Comparison of ENCODE assay signal across 12 cellular contexts in the genomic region with DNA sequence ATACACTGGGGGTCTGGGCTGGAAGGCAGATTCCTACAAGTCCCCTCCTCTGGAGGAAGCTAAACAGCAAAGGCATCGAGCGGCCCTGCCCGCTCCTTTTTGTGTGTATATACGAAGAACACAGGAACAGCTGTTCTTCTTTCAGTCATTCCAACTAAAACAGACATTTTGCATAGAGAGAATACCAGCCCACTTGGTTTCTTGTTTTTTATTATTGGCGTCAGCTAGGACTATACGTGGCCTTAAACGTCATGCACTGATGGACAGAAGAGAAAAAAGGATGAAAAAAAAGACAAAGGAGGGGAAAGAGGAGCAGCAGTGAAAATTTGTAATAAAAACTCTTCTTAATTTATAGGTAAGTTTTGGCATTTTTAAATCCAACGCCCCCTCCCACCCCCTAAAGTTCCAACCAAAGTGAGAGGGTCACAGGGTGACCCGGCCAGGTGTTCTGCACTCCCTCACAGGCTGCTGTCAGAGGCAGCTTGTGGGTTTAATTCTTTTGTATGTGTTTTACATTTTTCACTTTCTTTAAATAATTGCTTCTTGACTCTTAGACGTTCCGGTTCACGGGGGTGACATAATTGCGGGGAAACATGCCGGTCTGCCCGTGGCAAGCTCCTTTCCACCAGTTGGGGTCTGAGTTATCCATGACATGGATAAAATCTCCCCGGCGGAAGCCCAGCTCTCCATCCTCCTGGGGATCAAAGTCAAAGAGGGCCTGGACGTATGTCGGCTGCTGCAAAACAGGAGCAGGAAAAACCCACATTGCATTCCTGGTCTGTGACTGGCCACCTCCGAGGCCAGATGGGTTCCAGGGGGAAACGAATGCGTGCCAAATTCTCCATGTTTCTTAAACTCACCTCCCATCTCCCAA. TPM values are rescaled to one million over a fixed set of nuclear protein-coding genes. Genes with fewer than 3 reads are reported as not detected.
DNase-seq lines count a peak whose midpoint lies in the region; ATAC-seq and TF ChIP-seq lines count a peak whose summit lies in the region.
"Had no signal": no experiment of that assay in that cellular context is flagged by ENCODE, and none has a peak within 500 bp of the region (broad histone marks: within the 10 kb centered on the region; RNA-seq: fewer than 3 reads in every experiment).

No MANE protein-coding gene starts in this region.

- POLR2A ChIA-PET in naive thymus-derived CD4-positive, alpha-beta T cell (lab: Charles Lee): interaction anchor here (0.6 kb wide), 1 partner anchor 94 kb away, joined by 4 read pairs; no protein-coding TSS in a partner anchor

- intact Hi-C loops in naive thymus-derived CD4-positive, alpha-beta T cell (cut with micrococcal nuclease): no loop called here

- peaks cover 3 to 8% of the 10 kb centered on the region in 2 donors for H3K4me1 ChIP-seq in mucosa of rectum (ENCODE audit: control insufficient read depth in 2 of 2, insufficient read depth in 2 of 2, low read length in 2 of 2)
- H3K4me1 ChIP-seq in naive thymus-derived CD4-positive, alpha-beta T cell (ENCODE audit: control insufficient read depth in 2 of 2, insufficient read depth in 2 of 2, low read length in 2 of 2): peaks cover 4% of the 10 kb centered on the region in 2 donors

- CTCF ChIA-PET in naive thymus-derived CD4-positive, alpha-beta T cell (lab: Charles Lee): interaction anchor here (0.6 to 1.9 kb wide), 5 partner anchors 10 to 102 kb away, joined by 3 to 7 read pairs (median 4); no protein-coding TSS in a partner anchor

- peaks cover 2% of the 10 kb centered on the region for H3K36me3 Mint-ChIP-seq in IgD-negative memory B cell
- H3K36me3 Mint-ChIP-seq in naive thymus-derived CD4-positive, alpha-beta T cell: peaks cover 0 to 26% (median 10%) of the 10 kb centered on the region in 5 donors
- H3K36me3 Mint-ChIP-seq in activated naive CD4-positive, alpha-beta T cell treated with anti-CD3 and anti-CD28 coated beads, Interleukin-2, amount 50 U/mL, for 72 hours: no peaks in the 10 kb centered on the region

- H3K9me3 Mint-ChIP-seq in IgD-negative memory B cell: no peaks in the 10 kb centered on the region
- H3K9me3 Mint-ChIP-seq in naive thymus-derived CD4-positive, alpha-beta T cell: no peaks in the 10 kb centered on the region
- H3K9me3 Mint-ChIP-seq in activated naive CD4-positive, alpha-beta T cell treated with anti-CD3 and anti-CD28 coated beads, Interleukin-2, amount 50 U/mL, for 72 hours: no peaks in the 10 kb centered on the region
- H3K9me3 Mint-ChIP-seq: brain, type B pancreatic cell had no signal

- H3K4me1 Mint-ChIP-seq in IgD-negative memory B cell: peaks cover 38 to 46% (median 39%) of the 10 kb centered on the region in 3 donors
- peaks cover 0 to 20% (median 8%) of the 10 kb centered on the region in 7 donors for H3K4me1 Mint-ChIP-seq in naive thymus-derived CD4-positive, alpha-beta T cell

- ATAC-seq in GM21529 (IDR thresholded peaks at IDR 0.05; ENCODE audit: unreplicated experiment): peak; percentile 49
- ATAC-seq in naive thymus-derived CD4-positive, alpha-beta T cell: no peak
- no peak for ATAC-seq in HG03565 (IDR thresholded peaks at IDR 0.05; ENCODE audit: unreplicated experiment)
- no peak for ATAC-seq in activated naive CD4-positive, alpha-beta T cell treated with anti-CD3 and anti-CD28 coated beads, Interleukin-2, amount 50 U/mL, for 72 hours
- ATAC-seq in GM21528 (IDR thresholded peaks at IDR 0.05; ENCODE audit: low FRiP score, unreplicated experiment): no peak

- peak; percentile 74 for DNase-seq in GM13977 (ENCODE audit: low spot score)
- no peak for DNase-seq in naive thymus-derived CD4-positive, alpha-beta T cell
- DNase-seq in activated naive CD4-positive, alpha-beta T cell treated with anti-CD3 and anti-CD28 coated beads, Interleukin-2, amount 50 U/mL, for 72 hours (ENCODE audit: low spot score in 2 of 2): no peak
- DNase-seq: NCI-H1092 treated with DMSO at 0.1 percent for 48 hours had no signal

- no peak overlapping the region for H3K9ac ChIP-seq in mucosa of rectum (ENCODE audit: low read depth in 1 of 2, low read length in 2 of 2)

- no peaks in the 10 kb centered on the region for H3K9me3 ChIP-seq in mucosa of rectum (ENCODE audit: control insufficient read depth in 2 of 2, low read length in 2 of 2)
- H3K9me3 ChIP-seq in naive thymus-derived CD4-positive, alpha-beta T cell (ENCODE audit: control insufficient read depth in 2 of 3, low read length in 3 of 3): no peaks in the 10 kb centered on the region

- no peaks in the 10 kb centered on the region for H3K27me3 Mint-ChIP-seq in IgD-negative memory B cell
- no peaks in the 10 kb centered on the region for H3K27me3 Mint-ChIP-seq in naive thymus-derived CD4-positive, alpha-beta T cell
- H3K27me3 Mint-ChIP-seq: brain, type B pancreatic cell had no signal

- peak overlapping the region; percentile 89 to 95 (median 92) for H3K27ac Mint-ChIP-seq in IgD-negative memory B cell
- peak overlapping the region in 3 of 9 donors; percentile 13 to 51 (median 48) for H3K27ac Mint-ChIP-seq in naive thymus-derived CD4-positive, alpha-beta T cell
- H3K27ac Mint-ChIP-seq in activated naive CD4-positive, alpha-beta T cell treated with anti-CD3 and anti-CD28 coated beads, Interleukin-2, amount 50 U/mL, for 72 hours: peak overlapping the region in 1 of 2 donors; percentile 65
- H3K27ac Mint-ChIP-seq: type B pancreatic cell had no signal

- H3K4me3 ChIP-seq in mucosa of rectum (ENCODE audit: low read length in 2 of 2): no peak overlapping the region
- H3K4me3 ChIP-seq in naive thymus-derived CD4-positive, alpha-beta T cell (ENCODE audit: low read length): no peak overlapping the region
- H3K4me3 ChIP-seq: skin epidermis had no signal

- H3K4me3 Mint-ChIP-seq in IgD-negative memory B cell: peak overlapping the region; percentile 53 to 91 (median 60)
- H3K4me3 Mint-ChIP-seq in naive thymus-derived CD4-positive, alpha-beta T cell: no peak overlapping the region
- H3K4me3 Mint-ChIP-seq: brain, type B pancreatic cell had no signal

- no peaks in the 10 kb centered on the region for H3K27me3 ChIP-seq in mucosa of rectum (ENCODE audit: control insufficient read depth in 2 of 2, insufficient read depth in 2 of 2, low read length in 2 of 2)
- H3K27me3 ChIP-seq in naive thymus-derived CD4-positive, alpha-beta T cell (ENCODE audit: control insufficient read depth in 2 of 2, insufficient read depth in 2 of 2, low read length in 2 of 2): no peaks in the 10 kb centered on the region

- TF ChIP-seq CTCF in GM13977 (IDR thresholded peaks at IDR 0.05; ENCODE audit: extremely low read depth, insufficient read depth, missing control alignments): no peak

- in situ Hi-C loops in GM13977 (cut with MboI; ENCODE audit: low pct_unique_long_range_greater_than_20kb, low sequenced_read_pairs, unreplicated experiment): no loop called here

- peak overlapping the region; percentile 49 to 72 for H3K27ac ChIP-seq in mucosa of rectum (ENCODE audit: low read depth in 2 of 2, low read length in 2 of 2)
- H3K27ac ChIP-seq in naive thymus-derived CD4-positive, alpha-beta T cell (ENCODE audit: low read depth, low read length): no peak overlapping the region

- H3K36me3 ChIP-seq in mucosa of rectum (ENCODE audit: control insufficient read depth in 2 of 2, insufficient read depth in 2 of 2, low read length in 2 of 2): peaks cover 28 to 41% of the 10 kb centered on the region in 2 donors
- H3K36me3 ChIP-seq in naive thymus-derived CD4-positive, alpha-beta T cell (ENCODE audit: control insufficient read depth in 2 of 3, insufficient read depth in 3 of 3, low read length in 3 of 3): peaks cover 11 to 61% (median 11%) of the 10 kb centered on the region in 3 experiments

RNA-seq across cellular contexts. Expression of gene SLC25A19, which starts 30.8 kb away (rescaled TPM):
- 22.0 TPM for polyA plus RNA-seq in IgD-negative memory B cell
- 10 to 100 TPM; 15.6 to 42.5 (median 21.1) TPM for total RNA-seq in naive thymus-derived CD4-positive, alpha-beta T cell
- 10 to 100 TPM; 13.0 to 15.5 TPM for polyA plus RNA-seq in naive thymus-derived CD4-positive, alpha-beta T cell
- 100 to 1,000 TPM in 1 of 2 donors, 10 to 100 TPM in 1; 74.4 to 110 TPM for total RNA-seq in activated naive CD4-positive, alpha-beta T cell treated with anti-CD3 and anti-CD28 coated beads, Interleukin-2, amount 50 U/mL, for 72 hours

RNA-seq across cellular contexts. Expression of gene MIF4GD, which starts 49.0 kb away (rescaled TPM):
- polyA plus RNA-seq in IgD-negative memory B cell: 103 TPM
- 10 to 100 TPM; 26.9 to 39.4 (median 36.0) TPM for total RNA-seq in naive thymus-derived CD4-positive, alpha-beta T cell
- polyA plus RNA-seq in naive thymus-derived CD4-positive, alpha-beta T cell: 10 to 100 TPM; 84.3 to 90.0 TPM
- total RNA-seq in activated naive CD4-positive, alpha-beta T cell treated with anti-CD3 and anti-CD28 coated beads, Interleukin-2, amount 50 U/mL, for 72 hours: 10 to 100 TPM; 33.4 to 37.8 TPM

RNA-seq across cellular contexts. Expression of gene MRPS7, which starts 58.4 kb away (rescaled TPM):
- polyA plus RNA-seq in IgD-negative memory B cell: 101 TPM
- total RNA-seq in naive thymus-derived CD4-positive, alpha-beta T cell: 10 to 100 TPM; 29.2 to 70.1 (median 34.4) TPM
- polyA plus RNA-seq in naive thymus-derived CD4-positive, alpha-beta T cell: 100 to 1,000 TPM; 129 to 135 TPM
- 10 to 100 TPM; 72.3 to 80.5 TPM for total RNA-seq in activated naive CD4-positive, alpha-beta T cell treated with anti-CD3 and anti-CD28 coated beads, Interleukin-2, amount 50 U/mL, for 72 hours

RNA-seq across cellular contexts. Expression of gene GGA3, which starts 58.6 kb away (rescaled TPM):
- polyA plus RNA-seq in IgD-negative memory B cell: 27.8 TPM
- total RNA-seq in naive thymus-derived CD4-positive, alpha-beta T cell: 100 to 1,000 TPM in 2 of 5 experiments, 10 to 100 TPM in 3; 79.6 to 128 (median 87.4) TPM
- polyA plus RNA-seq in naive thymus-derived CD4-positive, alpha-beta T cell: 10 to 100 TPM; 13.2 to 27.4 TPM
- 10 to 100 TPM; 74.9 to 79.0 TPM for total RNA-seq in activated naive CD4-positive, alpha-beta T cell treated with anti-CD3 and anti-CD28 coated beads, Interleukin-2, amount 50 U/mL, for 72 hours

Comparison
In these comparisons a context has a peak if more than half of its experiments do, and no peak if none do; other contexts are left out.
1. H3K4me3 Mint-ChIP-seq: peak in IgD-negative memory B cell (4 of 4); none in naive thymus-derived CD4-positive, alpha-beta T cell (0 of 10).